Comparison of ENCODE assay signal across 8 cellular contexts in the genomic region with DNA sequence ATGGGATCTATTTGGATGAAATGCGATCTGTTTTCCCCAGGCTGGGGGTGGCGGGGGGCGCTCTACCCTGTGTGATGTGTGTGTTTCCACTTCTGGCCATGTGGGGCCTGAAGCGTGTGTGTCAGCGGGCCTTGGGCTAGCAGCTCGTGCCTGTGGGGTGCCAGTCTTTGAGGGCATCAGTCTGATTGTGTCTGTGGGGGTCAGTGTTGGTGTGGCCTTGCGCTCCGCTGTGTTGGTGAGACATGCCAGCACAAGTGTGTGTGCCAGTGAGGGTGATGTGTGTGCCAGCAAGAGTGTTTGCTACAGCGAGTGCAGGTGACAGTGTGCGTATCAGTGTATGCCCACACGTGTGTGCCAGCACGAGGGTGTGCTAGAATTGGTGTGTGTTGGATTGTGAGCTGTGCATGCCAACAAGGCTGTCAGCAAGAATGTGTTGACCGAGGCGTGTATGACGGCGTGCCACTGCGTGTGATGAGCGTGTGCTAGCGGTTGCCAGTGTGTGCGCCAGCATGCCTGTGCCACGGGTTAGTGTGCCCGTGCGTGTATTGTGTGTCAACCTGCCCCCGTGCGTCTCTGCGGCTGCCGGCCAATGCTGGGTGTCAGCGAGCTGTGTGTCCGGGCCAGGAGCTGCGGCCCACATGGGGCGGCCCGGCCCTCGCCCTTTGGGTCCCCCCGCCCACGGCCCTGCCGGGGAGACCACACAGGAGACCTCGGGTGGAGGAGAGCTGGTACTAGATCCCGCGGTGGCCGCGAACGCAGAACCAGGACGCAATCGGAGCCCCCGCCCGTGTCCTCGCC. TPM values are rescaled to one million over a fixed set of nuclear protein-coding genes. Genes with fewer than 3 reads are reported as not detected.
DNase-seq lines count a peak whose midpoint lies in the region; ATAC-seq lines count a peak whose summit lies in the region.

No MANE protein-coding gene starts in this region.

- peaks cover 0 to 2% (median 0%) of the 10 kb centered on the region in 5 donors for H3K9me3 Mint-ChIP-seq in CD8-positive, alpha-beta memory T cell
- H3K9me3 Mint-ChIP-seq in effector memory CD8-positive, alpha-beta T cell, result no peaks in the 10 kb centered on the region

- peak overlapping the region; percentile 82 to 98 (median 95) for H3K27ac Mint-ChIP-seq in CD8-positive, alpha-beta memory T cell
- H3K27ac Mint-ChIP-seq in effector memory CD8-positive, alpha-beta T cell, result peak overlapping the region; percentile 84 to 93

- H3K4me1 ChIP-seq in CD8-positive, alpha-beta memory T cell (ENCODE audit: insufficient read depth, low read length), result peaks cover 60% of the 10 kb centered on the region
- H3K4me1 ChIP-seq in mucosa of stomach (ENCODE audit: control insufficient read depth, insufficient read depth, low read length) (peaks cover 54% of the 10 kb centered on the region), thymus (ENCODE audit: control insufficient read depth, insufficient read depth, low read length) (peaks cover 3% of the 10 kb centered on the region)

- peak overlapping the region; percentile 84 to 98 (median 91) for H3K4me3 Mint-ChIP-seq in CD8-positive, alpha-beta memory T cell
- peak overlapping the region; percentile 78 to 89 for H3K4me3 Mint-ChIP-seq in effector memory CD8-positive, alpha-beta T cell

- H3K4me1 Mint-ChIP-seq in CD8-positive, alpha-beta memory T cell, result peaks cover 53 to 73% (median 68%) of the 10 kb centered on the region in 3 donors
- peaks cover 43 to 62% of the 10 kb centered on the region in 2 donors for H3K4me1 Mint-ChIP-seq in effector memory CD8-positive, alpha-beta T cell (ENCODE audit: low read depth in 2 of 2)

- H3K36me3 ChIP-seq in CD8-positive, alpha-beta memory T cell (ENCODE audit: insufficient read depth, low read length), result no peaks in the 10 kb centered on the region
- H3K36me3 ChIP-seq in mucosa of stomach (ENCODE audit: control insufficient read depth, insufficient read depth, low read length) (no peaks in the 10 kb centered on the region), thymus (ENCODE audit: control insufficient read depth, insufficient read depth) (no peaks in the 10 kb centered on the region)

- H3K9me3 ChIP-seq in CD8-positive, alpha-beta memory T cell (ENCODE audit: low read length), result no peaks in the 10 kb centered on the region
- no peaks in the 10 kb centered on the region for H3K9me3 ChIP-seq in mucosa of stomach (ENCODE audit: control insufficient read depth, low read length)
- no peaks in the 10 kb centered on the region for H3K9me3 ChIP-seq in thymus (ENCODE audit: control insufficient read depth)

- no peaks in the 10 kb centered on the region for H3K27me3 ChIP-seq in CD8-positive, alpha-beta memory T cell (ENCODE audit: insufficient read depth, low read length, poor library complexity, severe bottlenecking)
- H3K27me3 ChIP-seq in mucosa of stomach (ENCODE audit: control insufficient read depth, insufficient read depth, low read length), result no peaks in the 10 kb centered on the region
- H3K27me3 ChIP-seq in thymus (ENCODE audit: control insufficient read depth, insufficient read depth), result peaks cover 3% of the 10 kb centered on the region

- H3K4me3 ChIP-seq in CD8-positive, alpha-beta memory T cell (ENCODE audit: low read length), result peak overlapping the region; percentile 77
- H3K4me3 ChIP-seq in mucosa of stomach (ENCODE audit: low read length) (peak overlapping the region; percentile 44), thymus (ENCODE audit: low read length) (peak overlapping the region; percentile 54)

- H3K27ac ChIP-seq in CD8-positive, alpha-beta memory T cell (ENCODE audit: low read depth, low read length), result peak overlapping the region; percentile 82
- H3K27ac ChIP-seq in thymus (ENCODE audit: low read depth), result peak overlapping the region; percentile 74

- peaks cover 0 to 6% (median 0%) of the 10 kb centered on the region in 3 donors for H3K36me3 Mint-ChIP-seq in CD8-positive, alpha-beta memory T cell
- H3K36me3 Mint-ChIP-seq in effector memory CD8-positive, alpha-beta T cell (ENCODE audit: insufficient read depth), result peaks cover 9% of the 10 kb centered on the region

- CTCF ChIA-PET in CD8-positive, alpha-beta memory T cell (lab: Charles Lee), result interaction anchor here (0.7 to 2.9 kb wide), 6 partner anchors 10 to 74 kb away, joined by 4 to 17 read pairs (median 5); no protein-coding TSS in a partner anchor

- H3K9ac ChIP-seq in mucosa of stomach (ENCODE audit: low read length), result peak overlapping the region; percentile 79

- peak in 3 of 5 donors; percentile 31 to 61 (median 52) for DNase-seq in CD8-positive, alpha-beta memory T cell
- peak; percentile 65 to 70 for DNase-seq in Kasumi-1 (lab: John Stamatoyannopoulos, UW)
- DNase-seq in activated CD4-positive, alpha-beta T cell treated with anti-CD3 and anti-CD28 coated beads, Interleukin-2, amount 50 U/mL, for 48 hours, result peak; percentile 41 to 54
- DNase-seq in effector memory CD8-positive, alpha-beta T cell, result peak; percentile 13 to 29 (median 16)

- POLR2A ChIA-PET in CD8-positive, alpha-beta memory T cell (lab: Charles Lee), result interaction anchor here (1.0 to 3.7 kb wide), 2 partner anchors 10 to 33 kb away, joined by 3 to 28 read pairs; no protein-coding TSS in a partner anchor

- ATAC-seq in effector memory CD8-positive, alpha-beta T cell (replicated peaks), result peak; percentile 44
- ATAC-seq in HG03175 (IDR thresholded peaks at IDR 0.05; ENCODE audit: unreplicated experiment) (no peak), GM21528 (IDR thresholded peaks at IDR 0.05; ENCODE audit: low FRiP score, unreplicated experiment) (no peak)

- H3K27me3 Mint-ChIP-seq in CD8-positive, alpha-beta memory T cell, result peaks cover 2 to 3% of the 10 kb centered on the region in 2 donors
- no peaks in the 10 kb centered on the region for H3K27me3 Mint-ChIP-seq in effector memory CD8-positive, alpha-beta T cell

- 3% methylated on average over 47 of the region's 47 CpGs for WGBS in thymus

RNA-seq across cellular contexts. Expression of a gene that starts 0.5 kb away (rescaled TPM):
- total RNA-seq in CD8-positive, alpha-beta memory T cell, result 10 to 100 TPM in 1 of 2 experiments, 1 to 10 TPM in 1; 9.9 to 10.6 TPM
- 5.5 TPM for polyA plus RNA-seq in CD8-positive, alpha-beta memory T cell
- 4.1 TPM for polyA plus RNA-seq in thymus

RNA-seq across cellular contexts. Expression of a gene that starts 48.4 kb away (rescaled TPM):
- total RNA-seq in CD8-positive, alpha-beta memory T cell, result 1,000 to 10,000 TPM; 3,916 to 3,935 TPM
- polyA plus RNA-seq in CD8-positive, alpha-beta memory T cell, result 4,910 TPM
- polyA plus RNA-seq in thymus, result 3,302 TPM

Comparison
In these comparisons a context has a peak if more than half of its experiments do, and no peak if none do; other contexts are left out.
1. DNase-seq: peak in every context shown above with its lines; median percentile 68 in Kasumi-1; 52 in CD8-positive, alpha-beta memory T cell; 48 in activated CD4-positive, alpha-beta T cell treated with anti-CD3 and anti-CD28 coated beads, Interleukin-2, amount 50 U/mL, for 48 hours; 16 in effector memory CD8-positive, alpha-beta T cell.